In genomic region chr9:78044189-78044588, GRCh38 we compare ENCODE assay signal across 29 cellular contexts. TPM values are rescaled to one million over a fixed set of nuclear protein-coding genes. Genes with fewer than 3 reads are reported as not detected.
A peak's percentile ranks its signal among the peaks of the same experiment; 100 is the strongest.
DNase-seq lines count a peak whose midpoint lies in the region; ATAC-seq and TF ChIP-seq lines count a peak whose summit lies in the region.
"Had no signal": no experiment of that assay in that cellular context is flagged by ENCODE, and none has a peak within 500 bp of the region (broad histone marks: within the 10 kb centered on the region; RNA-seq: fewer than 3 reads in every experiment).

No MANE protein-coding gene starts in this region.

- H3K79me2 ChIP-seq in neural progenitor cell (ENCODE audit: low read depth): no peaks in the 10 kb centered on the region

- H4K20me1 ChIP-seq in neural progenitor cell (ENCODE audit: low read depth): no peaks in the 10 kb centered on the region
- H4K20me1 ChIP-seq: BLaER1 treated with 17β-estradiol and CSF1 and Interleukin-3, amounts not matched to agents 10 nM and 100 nM had no signal

- no peaks in the 10 kb centered on the region for H3K27me3 ChIP-seq in neural progenitor cell
- H3K27me3 ChIP-seq: BLaER1 treated with 17β-estradiol and CSF1 and Interleukin-3, amounts not matched to agents 10 nM and 100 nM; sigmoid colon; tibial nerve had no signal

- no peaks in the 10 kb centered on the region for H3K9me3 Mint-ChIP-seq in neural progenitor cell
- H3K9me3 Mint-ChIP-seq in activated T-helper 1 cell treated with anti-CD3 and anti-CD28 coated beads, Interleukin-12 subunit alpha, Interleukin-12 subunit beta, Interleukin-2, Interleukin-4 antibody, amounts not matched to agents 30 ng/mL and 10 ng/mL and 1 ng/mL, durations not matched to agents 14 hours and 24 hours and 36 hours: no peaks in the 10 kb centered on the region
- H3K9me3 Mint-ChIP-seq: activated naive CD8-positive, alpha-beta T cell treated with anti-CD3 and anti-CD28 coated beads, Interleukin-2, amount 50 U/mL, for 24 hours; activated T-cell treated with anti-CD3 and anti-CD28 coated beads, Interleukin-2, amount 50 U/mL, for 72 hours; central memory CD8-positive, alpha-beta T cell; effector memory CD8-positive, alpha-beta T cell; T-helper 1 cell treated with Interleukin-12 subunit alpha and Interleukin-12 subunit beta and Interleukin-4 antibody, amounts not matched to agents 30 μg/mL and 1 μg/mL, for 36 hours had no signal

- peak overlapping the region; percentile 19 for H3K27ac ChIP-seq in neural progenitor cell
- H3K27ac ChIP-seq: BLaER1 treated with 17β-estradiol and CSF1 and Interleukin-3, amounts not matched to agents 10 nM and 100 nM; left ventricle myocardium inferior; psoas muscle; RWPE1; sigmoid colon; tibial nerve had no signal

- H3K4me3 ChIP-seq in neural progenitor cell: no peak overlapping the region
- H3K4me3 ChIP-seq: BLaER1 treated with 17β-estradiol and CSF1 and Interleukin-3, amounts not matched to agents 10 nM and 100 nM; left ventricle myocardium inferior; psoas muscle; sigmoid colon; tibial nerve had no signal

- H3K27ac Mint-ChIP-seq in neural progenitor cell: no peak overlapping the region
- H3K27ac Mint-ChIP-seq in activated T-helper 1 cell treated with anti-CD3 and anti-CD28 coated beads, Interleukin-12 subunit alpha, Interleukin-12 subunit beta, Interleukin-2, Interleukin-4 antibody, amounts not matched to agents 30 ng/mL and 10 ng/mL and 1 ng/mL, durations not matched to agents 14 hours and 24 hours and 36 hours: no peak overlapping the region
- H3K27ac Mint-ChIP-seq in T-helper 17 cell: no peak overlapping the region
- H3K27ac Mint-ChIP-seq: activated naive CD8-positive, alpha-beta T cell treated with anti-CD3 and anti-CD28 coated beads, Interleukin-2, amount 50 U/mL, for 24 hours; activated T-cell treated with anti-CD3 and anti-CD28 coated beads, Interleukin-2, amount 50 U/mL, for 72 hours; effector memory CD8-positive, alpha-beta T cell; T-helper 1 cell treated with Interleukin-12 subunit alpha and Interleukin-12 subunit beta and Interleukin-4 antibody, amounts not matched to agents 30 μg/mL and 1 μg/mL, for 36 hours had no signal

- no peak overlapping the region for H3K9ac ChIP-seq in neural progenitor cell
- H3K9ac ChIP-seq: BLaER1 treated with 17β-estradiol and CSF1 and Interleukin-3, amounts not matched to agents 10 nM and 100 nM had no signal

- no peak overlapping the region for H2AFZ ChIP-seq in neural progenitor cell (replicated peaks)

- no peak for ATAC-seq in T-helper 17 cell
- ATAC-seq: activated naive CD8-positive, alpha-beta T cell treated with anti-CD3 and anti-CD28 coated beads, Interleukin-2, amount 50 U/mL, for 24 hours; activated T-cell treated with anti-CD3 and anti-CD28 coated beads, Interleukin-2, amount 50 U/mL, for 72 hours; effector memory CD8-positive, alpha-beta T cell; HCT116; HepG2; psoas muscle had no signal

- peaks cover 6% of the 10 kb centered on the region for H3K4me1 ChIP-seq in neural progenitor cell
- H3K4me1 ChIP-seq: left ventricle myocardium inferior, psoas muscle, sigmoid colon, tibial nerve had no signal

- H3K36me3 Mint-ChIP-seq in neural progenitor cell: no peaks in the 10 kb centered on the region
- H3K36me3 Mint-ChIP-seq in activated T-helper 1 cell treated with anti-CD3 and anti-CD28 coated beads, Interleukin-12 subunit alpha, Interleukin-12 subunit beta, Interleukin-2, Interleukin-4 antibody, amounts not matched to agents 30 ng/mL and 10 ng/mL and 1 ng/mL, durations not matched to agents 14 hours and 24 hours and 36 hours (ENCODE audit: low read depth): no peaks in the 10 kb centered on the region
- no peaks in the 10 kb centered on the region for H3K36me3 Mint-ChIP-seq in T-helper 17 cell (ENCODE audit: low read depth)

- H3K4me3 Mint-ChIP-seq in neural progenitor cell (no peak overlapping the region), T-helper 17 cell (no peak overlapping the region)
- no peak overlapping the region for H3K4me3 Mint-ChIP-seq in activated T-helper 1 cell treated with anti-CD3 and anti-CD28 coated beads, Interleukin-12 subunit alpha, Interleukin-12 subunit beta, Interleukin-2, Interleukin-4 antibody, amounts not matched to agents 30 ng/mL and 10 ng/mL and 1 ng/mL, durations not matched to agents 14 hours and 24 hours and 36 hours
- H3K4me3 Mint-ChIP-seq: activated naive CD8-positive, alpha-beta T cell treated with anti-CD3 and anti-CD28 coated beads, Interleukin-2, amount 50 U/mL, for 24 hours; activated T-cell treated with anti-CD3 and anti-CD28 coated beads, Interleukin-2, amount 50 U/mL, for 72 hours; central memory CD8-positive, alpha-beta T cell; effector memory CD8-positive, alpha-beta T cell; T-helper 1 cell treated with Interleukin-12 subunit alpha and Interleukin-12 subunit beta and Interleukin-4 antibody, amounts not matched to agents 30 μg/mL and 1 μg/mL, for 36 hours had no signal

- TF ChIP-seq CTCF in neural progenitor cell (IDR thresholded peaks at IDR 0.05): no peak

- intact Hi-C loops in activated T-helper 1 cell treated with anti-CD3 and anti-CD28 coated beads, Interleukin-12 subunit alpha, Interleukin-12 subunit beta, Interleukin-2, Interleukin-4 antibody, amounts not matched to agents 30 ng/mL and 10 ng/mL and 1 ng/mL, durations not matched to agents 14 hours and 24 hours and 36 hours (cut with micrococcal nuclease): no loop called here

- H3K4me1 Mint-ChIP-seq in neural progenitor cell (peaks cover 13% of the 10 kb centered on the region), T-helper 17 cell (no peaks in the 10 kb centered on the region)
- no peaks in the 10 kb centered on the region for H3K4me1 Mint-ChIP-seq in activated T-helper 1 cell treated with anti-CD3 and anti-CD28 coated beads, Interleukin-12 subunit alpha, Interleukin-12 subunit beta, Interleukin-2, Interleukin-4 antibody, amounts not matched to agents 30 ng/mL and 10 ng/mL and 1 ng/mL, durations not matched to agents 14 hours and 24 hours and 36 hours (ENCODE audit: low read depth)
- H3K4me1 Mint-ChIP-seq: central memory CD8-positive, alpha-beta T cell had no signal

- no peaks in the 10 kb centered on the region for H3K36me3 ChIP-seq in neural progenitor cell
- H3K36me3 ChIP-seq: BLaER1 treated with 17β-estradiol and CSF1 and Interleukin-3, amounts not matched to agents 10 nM and 100 nM; left ventricle myocardium inferior; sigmoid colon; tibial nerve had no signal

- peak overlapping the region; percentile 9 for H3K4me2 ChIP-seq in neural progenitor cell
- H3K4me2 ChIP-seq: BLaER1 treated with 17β-estradiol and CSF1 and Interleukin-3, amounts not matched to agents 10 nM and 100 nM had no signal

- H3F3A ChIP-seq in neural progenitor cell (ENCODE audit: low read depth): peaks cover 6% of the 10 kb centered on the region

- no peaks in the 10 kb centered on the region for H3K9me3 ChIP-seq in neural progenitor cell (ENCODE audit: low read depth)
- H3K9me3 ChIP-seq in T-helper 17 cell (ENCODE audit: control insufficient read depth, low read length, poor library complexity, severe bottlenecking): no peaks in the 10 kb centered on the region
- H3K9me3 ChIP-seq: BLaER1 treated with 17β-estradiol and CSF1 and Interleukin-3, amounts not matched to agents 10 nM and 100 nM; left ventricle myocardium inferior; psoas muscle; sigmoid colon; tibial nerve had no signal

- DNase-seq in DMS53 treated with DMSO at 0.1 percent for 48 hours (lab: John Stamatoyannopoulos, UW; ENCODE audit: unreplicated experiment) (peak; percentile 74), NCI-H1092 (lab: John Stamatoyannopoulos, UW) (peak; percentile 5), NCI-H510A treated with DMSO at 0.1 percent for 48 hours (lab: John Stamatoyannopoulos, UW) (peak; percentile 72), neural progenitor cell (ENCODE audit: low spot score) (peak; percentile 32), T-helper 17 cell (no peak)
- no peak for DNase-seq in activated T-helper 1 cell treated with anti-CD3 and anti-CD28 coated beads, Interleukin-12 subunit alpha, Interleukin-12 subunit beta, Interleukin-2, Interleukin-4 antibody, amounts not matched to agents 30 ng/mL and 10 ng/mL and 1 ng/mL, durations not matched to agents 14 hours and 24 hours and 36 hours (ENCODE audit: low spot score)
- DNase-seq in activated CD4-positive, alpha-beta T cell treated with anti-CD3 and anti-CD28 coated beads, Interleukin-2, amount 50 U/mL, for 1 hour: no peak
- DNase-seq: activated CD4-positive, alpha-beta T cell treated with anti-CD3 and anti-CD28 coated beads, Interleukin-2, amount 50 U/mL, for 48 hours; activated naive CD4-positive, alpha-beta T cell; activated naive CD8-positive, alpha-beta T cell treated with anti-CD3 and anti-CD28 coated beads, Interleukin-2, amount 50 U/mL, for 24 hours; activated T-cell treated with anti-CD3 and anti-CD28 coated beads, Interleukin-2, amount 50 U/mL, for 72 hours; effector memory CD8-positive, alpha-beta T cell; erythroblast; Karpas-422; left ventricle myocardium inferior; mesenchymal stem cell; NCI-H1694; OCI-M1; psoas muscle; sigmoid colon; stimulated activated CD4-positive, alpha-beta T cell treated with anti-CD3 and anti-CD28 coated beads, Interleukin-12 subunit alpha, Interleukin-12 subunit beta, amount 100 ng/mL, for 4 hours; stimulated activated CD4-positive, alpha-beta T cell treated with anti-CD3 and anti-CD28 coated beads, Interleukin-4, amount 100 ng/mL, for 1 hour had no signal

- no peaks in the 10 kb centered on the region for H3K27me3 Mint-ChIP-seq in neural progenitor cell (ENCODE audit: insufficient read depth, low read depth)
- peaks cover 7% of the 10 kb centered on the region for H3K27me3 Mint-ChIP-seq in activated T-helper 1 cell treated with anti-CD3 and anti-CD28 coated beads, Interleukin-12 subunit alpha, Interleukin-12 subunit beta, Interleukin-2, Interleukin-4 antibody, amounts not matched to agents 30 ng/mL and 10 ng/mL and 1 ng/mL, durations not matched to agents 14 hours and 24 hours and 36 hours (ENCODE audit: insufficient read depth)
- H3K27me3 Mint-ChIP-seq in T-helper 17 cell: peaks cover 17% of the 10 kb centered on the region
- H3K27me3 Mint-ChIP-seq: activated naive CD8-positive, alpha-beta T cell treated with anti-CD3 and anti-CD28 coated beads, Interleukin-2, amount 50 U/mL, for 24 hours had no signal

RNA-seq across cellular contexts. Expression of gene GNAQ, which starts 12.6 kb away (rescaled TPM):
- 38.2 and 87.9 TPM in 2 replicates for total RNA-seq in neural progenitor cell (ENCODE audit: low replicate concordance)
- 26.8 and 27.0 TPM in 2 replicates for total RNA-seq in activated T-helper 1 cell treated with anti-CD3 and anti-CD28 coated beads, Interleukin-12 subunit alpha, Interleukin-12 subunit beta, Interleukin-2, Interleukin-4 antibody, amounts not matched to agents 30 ng/mL and 10 ng/mL and 1 ng/mL, durations not matched to agents 14 hours and 24 hours and 36 hours
- 10 to 100 TPM; 57.1 to 68.1 TPM for total RNA-seq in T-helper 17 cell

Comparison
In these comparisons a context has a peak if more than half of its experiments do, and no peak if none do; other contexts are left out.
1. DNase-seq: peak in DMS53 treated with DMSO at 0.1 percent for 48 hours (single experiment), NCI-H1092 (single experiment), NCI-H510A treated with DMSO at 0.1 percent for 48 hours (single experiment) and neural progenitor cell (single experiment); none in activated T-helper 1 cell treated with anti-CD3 and anti-CD28 coated beads, Interleukin-12 subunit alpha, Interleukin-12 subunit beta, Interleukin-2, Interleukin-4 antibody, amounts not matched to agents 30 ng/mL and 10 ng/mL and 1 ng/mL, durations not matched to agents 14 hours and 24 hours and 36 hours (single experiment), T-helper 17 cell (0 of 3) and activated CD4-positive, alpha-beta T cell treated with anti-CD3 and anti-CD28 coated beads, Interleukin-2, amount 50 U/mL, for 1 hour (single experiment).